In the genomic region with DNA sequence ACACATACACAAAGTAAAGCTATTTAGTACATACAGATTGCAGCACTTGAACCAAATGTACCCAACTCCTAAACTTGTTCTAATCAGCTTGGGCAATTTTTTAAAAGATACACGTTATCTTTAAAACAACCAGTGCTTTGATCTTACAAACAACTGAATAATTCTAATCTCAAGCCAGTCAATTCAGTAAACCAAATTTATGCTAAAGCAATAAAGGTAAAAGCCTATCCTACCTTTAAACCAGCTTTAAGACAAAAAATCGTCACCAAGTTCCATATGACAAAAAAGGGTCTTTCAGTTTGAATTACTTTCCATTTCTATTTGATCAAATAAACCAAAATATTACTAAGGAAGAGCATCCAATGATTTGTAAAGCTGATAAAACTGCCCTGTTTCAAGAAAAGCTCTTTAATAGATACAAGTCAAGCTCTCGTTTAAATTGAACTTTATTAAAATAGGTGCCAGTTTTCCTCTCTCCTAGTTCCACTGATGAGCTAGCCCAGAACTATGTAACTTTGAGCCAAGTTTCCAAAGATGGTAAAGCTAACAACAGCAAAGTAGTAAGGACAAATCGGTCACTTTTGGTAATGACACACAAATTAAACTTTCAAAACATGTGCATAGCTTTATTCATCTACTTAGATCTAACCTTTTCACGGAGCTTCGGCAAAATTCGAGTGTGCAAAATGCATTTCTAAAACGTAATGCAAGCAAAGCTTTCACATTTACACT, we compare ENCODE assay signal across 12 cellular contexts. TPM values are rescaled to one million over a fixed set of nuclear protein-coding genes. Genes with fewer than 3 reads are reported as not detected.
DNase-seq lines count a peak whose midpoint lies in the region; ATAC-seq and TF ChIP-seq lines count a peak whose summit lies in the region.
"Had no signal": no experiment of that assay in that cellular context is flagged by ENCODE, and none has a peak within 500 bp of the region (broad histone marks: within the 10 kb centered on the region; RNA-seq: fewer than 3 reads in every experiment).

No MANE protein-coding gene starts in this region.

- no peaks in the 10 kb centered on the region for H3K9me2 ChIP-seq in SK-N-SH

- no peaks in the 10 kb centered on the region for H3K27me3 ChIP-seq in CD4-positive, alpha-beta memory T cell (ENCODE audit: insufficient read depth, low read length)
- H3K27me3 ChIP-seq in SK-N-SH (ENCODE audit: insufficient read depth) (no peaks in the 10 kb centered on the region), esophagus squamous epithelium (no peaks in the 10 kb centered on the region), osteoblast (ENCODE audit: insufficient read depth, low read length) (no peaks in the 10 kb centered on the region)

- CTCF ChIA-PET in CD4-positive, alpha-beta memory T cell (lab: Charles Lee; ENCODE audit: partially characterized antibody): interaction anchor here (1.0 to 2.5 kb wide), 4 partner anchors 34 to 140 kb away, joined by 3 to 7 read pairs (median 3); partner anchors contain the start of gene MYO18A
- CTCF ChIA-PET in SK-N-SH (lab: Yijun Ruan, JAX): interaction anchor here (0.7 to 3.4 kb wide), 8 partner anchors 14 to 291 kb away, joined by 3 to 13 read pairs (median 5); no protein-coding TSS in a partner anchor

- H3K79me2 ChIP-seq in SK-N-SH (ENCODE audit: insufficient read depth) (peaks cover 57% of the 10 kb centered on the region), osteoblast (ENCODE audit: insufficient read depth, low read length) (peaks cover 38% of the 10 kb centered on the region)

- no peak for TF ChIP-seq POLR2A in esophagus squamous epithelium (IDR thresholded peaks at IDR 0.05)

- no peak overlapping the region for H2AFZ ChIP-seq in SK-N-SH (ENCODE audit: low read depth)
- H2AFZ ChIP-seq in osteoblast (ENCODE audit: low read length): no peak overlapping the region

- TF ChIP-seq CTCF in SK-N-SH (IDR thresholded peaks at IDR 0.05): no peak
- no peak for TF ChIP-seq CTCF in esophagus squamous epithelium (IDR thresholded peaks at IDR 0.05)
- no peak for TF ChIP-seq CTCF in osteoblast (IDR thresholded peaks at IDR 0.05; ENCODE audit: extremely low read depth, low read depth, low read length)

- H4K20me1 ChIP-seq in SK-N-SH (ENCODE audit: insufficient read depth) (peaks cover 13% of the 10 kb centered on the region), osteoblast (ENCODE audit: insufficient read depth, low read length) (peaks cover 13% of the 10 kb centered on the region)

- H3F3A ChIP-seq in SK-N-SH (replicated peaks; ENCODE audit: insufficient read depth): peaks cover 47% of the 10 kb centered on the region

- peak overlapping the region; percentile 12; the same call in 1 of the 2 replicates for H3K9ac ChIP-seq in SK-N-SH

- H3K4me1 Mint-ChIP-seq in CD4-positive, alpha-beta memory T cell: peaks cover 24 to 43% (median 36%) of the 10 kb centered on the region in 4 donors
- H3K4me1 Mint-ChIP-seq in effector memory CD8-positive, alpha-beta T cell (ENCODE audit: low read depth in 2 of 2): peaks cover 9 to 22% of the 10 kb centered on the region in 2 donors

- peaks cover 10% of the 10 kb centered on the region for H3K36me3 ChIP-seq in CD4-positive, alpha-beta memory T cell (ENCODE audit: insufficient read depth, low read length)
- peaks cover 34 to 39% of the 10 kb centered on the region in 2 experiments for H3K36me3 ChIP-seq in SK-N-SH (replicated peaks in 1 of 2; ENCODE audit: control insufficient read depth in 1 of 2, insufficient read depth in 2 of 2, low read length in 1 of 2)
- peaks cover 0 to 60% (median 0%) of the 10 kb centered on the region in 3 donors for H3K36me3 ChIP-seq in esophagus squamous epithelium
- H3K36me3 ChIP-seq in osteoblast (ENCODE audit: insufficient read depth, low read length): peaks cover 26% of the 10 kb centered on the region

- H3K9me3 ChIP-seq in CD4-positive, alpha-beta memory T cell (ENCODE audit: control insufficient read depth in 1 of 2, low read length in 2 of 2): no peaks in the 10 kb centered on the region
- H3K9me3 ChIP-seq in SK-N-SH (no peaks in the 10 kb centered on the region), esophagus squamous epithelium (no peaks in the 10 kb centered on the region), osteoblast (ENCODE audit: low read depth, low read length) (no peaks in the 10 kb centered on the region)

- intact Hi-C loops in CD4-positive, alpha-beta memory T cell (cut with micrococcal nuclease): no loop called here
- intact Hi-C loops in esophagus squamous epithelium (cut with DNase I): no loop called here

- H3K9me3 Mint-ChIP-seq in CD4-positive, alpha-beta memory T cell: no peaks in the 10 kb centered on the region
- no peaks in the 10 kb centered on the region for H3K9me3 Mint-ChIP-seq in effector memory CD8-positive, alpha-beta T cell

- H3K4me2 ChIP-seq in SK-N-SH (peak overlapping the region; percentile 54), osteoblast (ENCODE audit: insufficient read depth, low read length) (peak overlapping the region; percentile 77)

- H3K27me3 Mint-ChIP-seq in CD4-positive, alpha-beta memory T cell: no peaks in the 10 kb centered on the region
- H3K27me3 Mint-ChIP-seq in effector memory CD8-positive, alpha-beta T cell: no peaks in the 10 kb centered on the region

- TF ChIP-seq RAD21 in SK-N-SH (IDR thresholded peaks at IDR 0.05; ENCODE audit: low read length): no peak

- peaks cover 19 to 54% of the 10 kb centered on the region in 2 donors for H3K36me3 Mint-ChIP-seq in CD4-positive, alpha-beta memory T cell
- peaks cover 70% of the 10 kb centered on the region for H3K36me3 Mint-ChIP-seq in effector memory CD8-positive, alpha-beta T cell (ENCODE audit: insufficient read depth)

- H3K27ac ChIP-seq in CD4-positive, alpha-beta memory T cell (ENCODE audit: low read depth, low read length): no peak overlapping the region
- H3K27ac ChIP-seq in SK-N-SH (ENCODE audit: low read depth in 2 of 2, low read length in 1 of 2) (peak overlapping the region in 1 of 2 experiments; percentile 57; a peak in 3 of 4 replicates), esophagus squamous epithelium (peak overlapping the region in 3 of 4 donors; percentile 29 to 61 (median 38)), osteoblast (ENCODE audit: low read depth, low read length) (peak overlapping the region; percentile 40)
- H3K27ac ChIP-seq: epithelial cell of prostate had no signal

- POLR2A ChIA-PET in CD4-positive, alpha-beta memory T cell (lab: Charles Lee; ENCODE audit: partially characterized antibody): interaction anchor here (0.7 to 2.0 kb wide), 5 partner anchors 8 to 111 kb away, joined by 3 to 8 read pairs (median 4); partner anchors contain the start of gene NUFIP2
- POLR2A ChIA-PET in SK-N-SH (lab: Yijun Ruan, JAX): interaction anchor here (0.9 kb wide), 1 partner anchor 36 kb away, joined by 6 read pairs; no protein-coding TSS in a partner anchor

- H3K27ac Mint-ChIP-seq in CD4-positive, alpha-beta memory T cell: peak overlapping the region; percentile 44 to 86 (median 67)
- H3K27ac Mint-ChIP-seq in effector memory CD8-positive, alpha-beta T cell: peak overlapping the region in 1 of 2 donors; percentile 76

- peak overlapping the region in 1 of 8 donors; percentile 16 for H3K4me3 Mint-ChIP-seq in CD4-positive, alpha-beta memory T cell
- H3K4me3 Mint-ChIP-seq in effector memory CD8-positive, alpha-beta T cell: no peak overlapping the region

- no peak for DNase-seq in CD4-positive, alpha-beta memory T cell
- DNase-seq in SK-N-SH (no peak), esophagus squamous epithelium (lab: John Stamatoyannopoulos, UW) (no peak), osteoblast (ENCODE audit: insufficient read length, low spot score, missing footprints) (no peak), NCI-H748 treated with DMSO at 0.1 percent for 48 hours (lab: John Stamatoyannopoulos, UW) (no peak)
- DNase-seq in effector memory CD8-positive, alpha-beta T cell: no peak
- DNase-seq: activated gamma-delta T cell treated with Interleukin-2 at 50 U/mL for 16 hours, left colon, NCI-H1930 had no signal

- TF ChIP-seq EP300 in SK-N-SH (IDR thresholded peaks at IDR 0.05; ENCODE audit: borderline replicate concordance in 1 of 2, low read depth in 1 of 2, low read length in 1 of 2): no peak

- no peak for ATAC-seq in HG03469 (IDR thresholded peaks at IDR 0.05; ENCODE audit: unreplicated experiment)
- no peak for ATAC-seq in HG03521 (IDR thresholded peaks at IDR 0.05; ENCODE audit: unreplicated experiment)
- ATAC-seq in effector memory CD8-positive, alpha-beta T cell (replicated peaks): no peak
- ATAC-seq: left colon had no signal

- no peak overlapping the region for H3K4me3 ChIP-seq in CD4-positive, alpha-beta memory T cell (ENCODE audit: low read length in 2 of 2)
- H3K4me3 ChIP-seq in SK-N-SH (ENCODE audit: low read depth in 2 of 2, low read length in 1 of 2) (peak overlapping the region in 1 of 2 experiments; percentile 1; a peak in 1 of 4 replicates), esophagus squamous epithelium (peak overlapping the region in 1 of 4 donors; percentile 19), osteoblast (ENCODE audit: insufficient read depth, low read length) (peak overlapping the region; percentile 33)

- H3K4me1 ChIP-seq in CD4-positive, alpha-beta memory T cell (ENCODE audit: insufficient read depth, low read length): no peaks in the 10 kb centered on the region
- H3K4me1 ChIP-seq in SK-N-SH (ENCODE audit: control insufficient read depth in 1 of 2, insufficient read depth in 2 of 2, low read depth in 1 of 2, low read length in 1 of 2) (peaks cover 0 to 40% of the 10 kb centered on the region in 2 experiments; a peak in 2 of 4 replicates), esophagus squamous epithelium (peaks cover 3 to 56% (median 27%) of the 10 kb centered on the region in 3 donors), osteoblast (ENCODE audit: insufficient read depth, low read length) (peaks cover 47% of the 10 kb centered on the region)

- WGBS in SK-N-SH (ENCODE audit: low lambda C conversion rate): 51% methylated on average over 8 of the region's 8 CpGs
- WGBS in esophagus squamous epithelium, 2 donors: 47 to 50% methylated on average over 8 of the region's 8 CpGs

TF ChIP-seq in SK-N-SH, 30 proteins besides CTCF, POLR2A, EP300 and RAD21 (continues in another document):
- TF ChIP-seq MEF2A (IDR thresholded peaks at IDR 0.05; ENCODE audit: borderline replicate concordance, low read depth) (no peak), FOXM1 (IDR thresholded peaks at IDR 0.05; ENCODE audit: low read depth) (no peak)

RNA-seq across cellular contexts. Expression of gene CRYBA1, which starts 10.2 kb away (rescaled TPM):
- not detected for total RNA-seq in CD4-positive, alpha-beta memory T cell
- not detected for polyA plus RNA-seq in CD4-positive, alpha-beta memory T cell
- not detected in 2 replicates for polyA plus RNA-seq in SK-N-SH (2012; rRNA removed)
- not detected in 2 replicates for polyA plus RNA-seq in SK-N-SH (2012; cell fraction: cytosol; rRNA removed)
- not detected in 2 replicates for polyA plus RNA-seq in SK-N-SH (2012; cell fraction: nucleus; rRNA removed)
- total RNA-seq in esophagus squamous epithelium (not detected), osteoblast (not detected in 2 replicates)
- total RNA-seq: left colon had no signal

RNA-seq across cellular contexts. Expression of gene NUFIP2, which starts 37.0 kb away (rescaled TPM):
- total RNA-seq in CD4-positive, alpha-beta memory T cell: 10 to 100 TPM; 77.5 to 85.1 TPM
- 10 to 100 TPM; 11.5 to 15.6 TPM for polyA plus RNA-seq in CD4-positive, alpha-beta memory T cell
- 9.0 and 11.4 TPM in 2 replicates for polyA plus RNA-seq in SK-N-SH (2012; rRNA removed)
- polyA plus RNA-seq in SK-N-SH (2012; cell fraction: cytosol; rRNA removed): 6.2 and 6.3 TPM in 2 replicates
- polyA plus RNA-seq in SK-N-SH (2012; cell fraction: nucleus; rRNA removed): 4.1 and 10.9 TPM in 2 replicates
- total RNA-seq in esophagus squamous epithelium: 10 to 100 TPM; 20.5 to 33.0 (median 28.4) TPM
- total RNA-seq in osteoblast: 51.6 and 56.8 TPM in 2 replicates
